Comparison of ENCODE assay signal across 9 cellular contexts in the genomic region with DNA sequence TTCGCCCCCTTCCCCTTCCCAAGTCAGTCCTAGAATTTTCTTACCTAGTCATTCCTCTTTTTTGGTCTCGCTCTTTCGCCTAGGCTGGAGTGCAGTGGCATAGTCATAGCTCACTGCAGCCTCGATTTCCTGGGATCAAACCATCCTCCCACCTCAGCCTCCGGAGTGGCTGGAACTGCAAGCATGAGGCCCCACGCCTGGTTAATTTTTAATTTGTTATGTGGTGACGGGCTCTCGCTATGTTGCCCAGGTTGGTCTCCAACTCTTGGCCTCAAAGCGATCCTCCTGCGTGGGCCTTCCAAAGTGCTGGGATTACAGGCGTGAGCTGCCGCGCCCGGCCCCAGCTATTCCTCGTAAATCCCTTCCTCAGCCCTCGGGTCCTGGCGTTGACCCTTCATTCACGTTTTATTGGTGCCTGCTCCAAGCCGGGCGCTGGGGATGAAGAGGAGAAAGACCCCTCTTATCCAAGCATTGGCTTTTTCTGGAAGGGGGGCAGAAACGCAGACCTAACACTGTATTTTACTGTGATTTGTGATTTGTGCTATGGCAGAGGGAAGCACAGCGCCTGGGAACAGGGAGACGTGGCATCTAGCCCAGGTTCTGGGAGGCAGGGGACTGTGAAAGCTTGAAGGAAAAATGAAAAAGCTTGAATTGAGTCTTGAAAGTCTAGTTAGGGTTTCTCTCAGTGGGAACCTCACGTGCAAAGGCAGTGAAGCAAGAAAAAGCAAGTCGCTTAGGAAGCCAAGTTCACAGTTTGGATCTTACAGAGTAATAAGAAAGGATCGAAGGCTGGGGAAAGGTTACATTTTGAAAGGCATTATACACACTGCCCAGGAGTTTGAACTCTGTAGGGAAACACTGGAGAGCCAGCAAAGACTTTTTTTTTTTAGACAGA. TPM values are rescaled to one million over a fixed set of nuclear protein-coding genes. Genes with fewer than 3 reads are reported as not detected.
DNase-seq lines count a peak whose midpoint lies in the region; ATAC-seq and TF ChIP-seq lines count a peak whose summit lies in the region.
"Had no signal": no experiment of that assay in that cellular context is flagged by ENCODE, and none has a peak within 500 bp of the region (broad histone marks: within the 10 kb centered on the region; RNA-seq: fewer than 3 reads in every experiment).

No MANE protein-coding gene starts in this region.

- intact Hi-C loops in Caco-2 (cut with micrococcal nuclease; ENCODE audit: unreplicated experiment): loop anchor here (1.0 to 2.0 kb wide), 4 partner anchors 14 to 34 kb away; a partner anchor contains a TSS

- H3K27ac ChIP-seq in VCaP: peak overlapping the region; percentile 84; the same call in 1 of the 2 replicates
- peak overlapping the region; percentile 91 for H3K27ac ChIP-seq in hepatocyte

- peak overlapping the region; percentile 75 for H3K4me3 ChIP-seq in Caco-2 (ENCODE audit: low read depth, low read length)
- peak overlapping the region; percentile 56 for H3K4me3 ChIP-seq in HAP-1
- H3K4me3 ChIP-seq in hepatocyte: peak overlapping the region; percentile 47

- H2AFZ ChIP-seq in hepatocyte: peak overlapping the region; percentile 63

- peak overlapping the region; percentile 83 for H3K4me3 Mint-ChIP-seq in Caco-2 (ENCODE audit: unreplicated experiment)
- peak overlapping the region; percentile 98 for H3K4me3 Mint-ChIP-seq in stimulated activated effector memory CD8-positive, alpha-beta T cell treated with anti-CD3 and anti-CD28 coated beads, Interleukin-12 subunit alpha, Interleukin-12 subunit beta, amount 100 ng/mL, for 72 hours

- H3K36me3 ChIP-seq in Caco-2 (ENCODE audit: control insufficient read depth, insufficient read depth, low read length) (peaks cover 3% of the 10 kb centered on the region; the same call in 1 of the 2 replicates), HAP-1 (replicated peaks) (peaks cover 24% of the 10 kb centered on the region), hepatocyte (replicated peaks; ENCODE audit: insufficient read depth, low read depth) (no peaks in the 10 kb centered on the region)

- CTCF ChIA-PET in Caco-2 (lab: Charles Lee): interaction anchor here (0.6 to 2.8 kb wide), 15 partner anchors 10 to 715 kb away, joined by 3 to 49 read pairs (median 4); a partner anchor contains a TSS

- BruUV-seq in Caco-2 (replicated peaks; lab: Mats Ljungman, UMichigan): TSS peak; percentile 76

- in situ Hi-C loops in HAP-1 (cut with MboI; ENCODE audit: low sequenced_read_pairs): no loop called here

- 12% methylated on average over 26 of the region's 26 CpGs for WGBS in hepatocyte (ENCODE audit: low lambda C conversion rate, missing lambda C conversion rate)

- peak overlapping the region; percentile 95 for H3K4me2 ChIP-seq in hepatocyte

- peaks cover 55% of the 10 kb centered on the region for H3K79me2 ChIP-seq in hepatocyte

- H3K27me3 ChIP-seq in Caco-2 (replicated peaks; ENCODE audit: control insufficient read depth, insufficient read depth, low read length): no peaks in the 10 kb centered on the region
- H3K27me3 ChIP-seq in HAP-1 (ENCODE audit: low read depth): no peaks in the 10 kb centered on the region
- no peaks in the 10 kb centered on the region for H3K27me3 ChIP-seq in hepatocyte

- ATAC-seq in stimulated activated effector memory CD8-positive, alpha-beta T cell treated with anti-CD3 and anti-CD28 coated beads, Interleukin-12 subunit alpha, Interleukin-12 subunit beta, amount 100 ng/mL, for 72 hours: no peak

- H3K36me3 Mint-ChIP-seq in Caco-2 (ENCODE audit: insufficient read depth, unreplicated experiment): peaks cover 43% of the 10 kb centered on the region
- H3K36me3 Mint-ChIP-seq in stimulated activated effector memory CD8-positive, alpha-beta T cell treated with anti-CD3 and anti-CD28 coated beads, Interleukin-12 subunit alpha, Interleukin-12 subunit beta, amount 100 ng/mL, for 72 hours: peaks cover 79% of the 10 kb centered on the region

- DNase-seq in Caco-2: peak in 1 of 2 experiments; percentile 75
- DNase-seq in HAP-1 (ENCODE audit: low spot score in 2 of 2): no peak
- peak; percentile 71 for DNase-seq in hepatocyte (ENCODE audit: low spot score)
- no peak for DNase-seq in stimulated activated effector memory CD8-positive, alpha-beta T cell treated with anti-CD3 and anti-CD28 coated beads, Interleukin-12 subunit alpha, Interleukin-12 subunit beta, amount 100 ng/mL, for 72 hours (ENCODE audit: low spot score in 2 of 2)
- no peak for DNase-seq in iPS-NIHi7 (ENCODE audit: extremely low spot score)
- DNase-seq in germinal center (ENCODE audit: low spot score): no peak
- DNase-seq in NCI-H128 (lab: John Stamatoyannopoulos, UW; ENCODE audit: unreplicated experiment): no peak

- H3K27ac Mint-ChIP-seq in Caco-2 (ENCODE audit: unreplicated experiment): peak overlapping the region; percentile 81
- peak overlapping the region; percentile 97 for H3K27ac Mint-ChIP-seq in stimulated activated effector memory CD8-positive, alpha-beta T cell treated with anti-CD3 and anti-CD28 coated beads, Interleukin-12 subunit alpha, Interleukin-12 subunit beta, amount 100 ng/mL, for 72 hours

- TF ChIP-seq CTCF in Caco-2 (IDR thresholded peaks at IDR 0.05; ENCODE audit: insufficient read depth in 1 of 2, low read depth in 1 of 2, low read length in 1 of 2, severe bottlenecking in 1 of 2, unreplicated experiment in 1 of 2) (no peak), VCaP (conservative IDR thresholded peaks at IDR 0.05) (no peak), hepatocyte (IDR thresholded peaks at IDR 0.05; ENCODE audit: poor library complexity) (no peak)

- no peaks in the 10 kb centered on the region for H3K9me3 Mint-ChIP-seq in Caco-2 (ENCODE audit: unreplicated experiment)
- H3K9me3 Mint-ChIP-seq in stimulated activated effector memory CD8-positive, alpha-beta T cell treated with anti-CD3 and anti-CD28 coated beads, Interleukin-12 subunit alpha, Interleukin-12 subunit beta, amount 100 ng/mL, for 72 hours: no peaks in the 10 kb centered on the region

- H3K4me1 ChIP-seq in Caco-2: peaks cover 22% of the 10 kb centered on the region
- peaks cover 8% of the 10 kb centered on the region for H3K4me1 ChIP-seq in HAP-1
- H3K4me1 ChIP-seq in hepatocyte (ENCODE audit: insufficient read depth): peaks cover 21% of the 10 kb centered on the region

- peaks cover 30% of the 10 kb centered on the region for H3K4me1 Mint-ChIP-seq in Caco-2 (ENCODE audit: low read depth, unreplicated experiment)
- peaks cover 60% of the 10 kb centered on the region for H3K4me1 Mint-ChIP-seq in stimulated activated effector memory CD8-positive, alpha-beta T cell treated with anti-CD3 and anti-CD28 coated beads, Interleukin-12 subunit alpha, Interleukin-12 subunit beta, amount 100 ng/mL, for 72 hours

- H3K9me3 ChIP-seq in Caco-2: no peaks in the 10 kb centered on the region
- no peaks in the 10 kb centered on the region for H3K9me3 ChIP-seq in HAP-1
- H3K9me3 ChIP-seq in hepatocyte (ENCODE audit: low read depth): no peaks in the 10 kb centered on the region

- no peaks in the 10 kb centered on the region for H3K9me2 ChIP-seq in hepatocyte (replicated peaks; ENCODE audit: insufficient read depth)

- no peaks in the 10 kb centered on the region for H3K27me3 Mint-ChIP-seq in Caco-2 (ENCODE audit: insufficient read depth, unreplicated experiment)

- POLR2A ChIA-PET in Caco-2 (lab: Charles Lee): interaction anchor here (0.6 to 2.0 kb wide), 11 partner anchors 10 to 146 kb away, joined by 3 to 15 read pairs (median 6); a partner anchor contains a TSS

- no peaks in the 10 kb centered on the region for H4K20me1 ChIP-seq in hepatocyte (ENCODE audit: insufficient read depth, poor library complexity, severe bottlenecking)

RNA-seq across cellular contexts. Expression of a gene that starts 0.5 kb away (rescaled TPM):
- 64.0 and 66.2 TPM in 2 replicates for total RNA-seq in Caco-2 (2022)
- 105 and 110 TPM in 2 replicates for total RNA-seq in hepatocyte
- polyA plus RNA-seq in hepatocyte: 117 and 145 TPM in 2 replicates

RNA-seq across cellular contexts. Expression of a gene that starts 1.1 kb away (rescaled TPM):
- total RNA-seq in Caco-2 (2022) (112 and 123 TPM in 2 replicates), hepatocyte (29.5 and 37.6 TPM in 2 replicates)
- polyA plus RNA-seq in hepatocyte: 127 and 129 TPM in 2 replicates

RNA-seq across cellular contexts. Expression of a gene that starts 17.6 kb away (rescaled TPM):
- total RNA-seq in Caco-2 (2022) (6.3 and 8.1 TPM in 2 replicates), hepatocyte (6.3 and 8.4 TPM in 2 replicates)
- polyA plus RNA-seq in hepatocyte: 10.5 and 14.0 TPM in 2 replicates
- total RNA-seq: SK-MEL-5 had no signal

RNA-seq across cellular contexts. Expression of a gene that starts 19.1 kb away (rescaled TPM):
- total RNA-seq in Caco-2 (2022) (9.1 and 10.0 TPM in 2 replicates), hepatocyte (11.4 and 14.3 TPM in 2 replicates)
- polyA plus RNA-seq in hepatocyte: 25.7 and 38.8 TPM in 2 replicates

RNA-seq across cellular contexts. Expression of a gene that starts 26.4 kb away (rescaled TPM):
- total RNA-seq in Caco-2 (2022) (97.9 and 99.9 TPM in 2 replicates), hepatocyte (131 and 150 TPM in 2 replicates)
- 193 and 238 TPM in 2 replicates for polyA plus RNA-seq in hepatocyte
